12 cellular contexts compared by ENCODE assay signal in genomic region chr19:8342316-8342683, GRCh38. TPM values are rescaled to one million over a fixed set of nuclear protein-coding genes. Genes with fewer than 3 reads are reported as not detected.
DNase-seq lines count a peak whose midpoint lies in the region; ATAC-seq, FAIRE-seq and TF ChIP-seq lines count a peak whose summit lies in the region.
"Had no signal": no experiment of that assay in that cellular context is flagged by ENCODE, and none has a peak within 500 bp of the region (broad histone marks: within the 10 kb centered on the region; RNA-seq: fewer than 3 reads in every experiment).

No MANE protein-coding gene starts in this region.

- H3K36me3 ChIP-seq in H1 (ENCODE audit: control insufficient read depth in 2 of 4, insufficient read depth in 4 of 4, low read length in 3 of 4) = no peaks in the 10 kb centered on the region

- H2AFZ ChIP-seq in H1 (ENCODE audit: low read length) = no peak overlapping the region

- WGBS in right cardiac atrium = 39% methylated on average over 14 of the region's 14 CpGs
- WGBS in H1 (ENCODE audit: extremely low coverage in 1 of 2, insufficient coverage in 1 of 2, insufficient read length in 1 of 2, insufficient replicate concordance in 2 of 2, low coverage in 1 of 2, low lambda C conversion rate in 2 of 2, missing lambda C conversion rate in 1 of 2), 2 experiments = 63% methylated on average over 14 of the region's 14 CpGs; no CpG with 5 or more reads in 1 of the 2 experiments

- intact Hi-C loops in right cardiac atrium (cut with DNase I) (no loop called here), left cardiac atrium (cut with DNase I) (no loop called here)

- TF ChIP-seq EP300 in H1 (IDR thresholded peaks at IDR 0.05; ENCODE audit: borderline replicate concordance in 1 of 2, low read depth in 2 of 2, low read length in 2 of 2) = no peak

- no peak overlapping the region for H2BK120ac ChIP-seq in H1 (replicated peaks; ENCODE audit: low read depth, low read length)

- H3K79me2 ChIP-seq in H1 (ENCODE audit: control insufficient read depth in 1 of 2, insufficient read depth in 2 of 2, low read length in 2 of 2) = no peaks in the 10 kb centered on the region

- H3K56ac ChIP-seq in H1 (replicated peaks; ENCODE audit: insufficient read length, low read depth, low read length) = no peak overlapping the region

- TF ChIP-seq POLR2A in H1 (IDR thresholded peaks at IDR 0.05; ENCODE audit: control extremely low read depth in 1 of 2, low read depth in 2 of 2, low read length in 2 of 2) = no peak

- no peak overlapping the region for H2BK15ac ChIP-seq in H1 (ENCODE audit: low read length)

- H3K4me3 Mint-ChIP-seq in naive thymus-derived CD8-positive, alpha-beta T cell = peak overlapping the region; percentile 43 to 87 (median 68)

- DNase-seq in right cardiac atrium = no peak
- DNase-seq in left cardiac atrium = no peak
- no peak for DNase-seq in H1 (ENCODE audit: low read depth in 1 of 2, low spot score in 2 of 2)
- DNase-seq in naive thymus-derived CD8-positive, alpha-beta T cell = no peak
- DNase-seq in NCI-H2029 treated with DMSO at 0.1 percent for 48 hours (lab: John Stamatoyannopoulos, UW) = no peak
- no peak for DNase-seq in G401 (ENCODE audit: low spot score)
- DNase-seq in DMS79 treated with DMSO at 0.1 percent for 48 hours (lab: John Stamatoyannopoulos, UW) = no peak
- DNase-seq: hippocampal formation, NCI-H345, RPMI8226 had no signal

- in situ Hi-C loops in G401 (cut with HindIII; ENCODE audit: low sequenced_read_pairs) = no loop called here

- TF ChIP-seq RAD21 in H1 (IDR thresholded peaks at IDR 0.05 in 1 of 2, conservative IDR thresholded peaks at IDR 0.05 in 1 of 2; ENCODE audit: low read depth in 2 of 2, low read length in 2 of 2) = no peak

- H2BK20ac ChIP-seq in H1 (ENCODE audit: low read length) = no peak overlapping the region

- H3K4me2 ChIP-seq in H1 (ENCODE audit: insufficient read depth in 1 of 2, low read depth in 2 of 2, low read length in 2 of 2) = peak overlapping the region; percentile 48 to 80; a peak in 2 of 4 replicates

- H3K4ac ChIP-seq in H1 (replicated peaks; ENCODE audit: insufficient read length, low read depth, low read length) = no peak overlapping the region

- no peak overlapping the region for H3K23ac ChIP-seq in H1 (ENCODE audit: insufficient read length)

- H4K20me1 ChIP-seq in H1 (replicated peaks in 1 of 2; ENCODE audit: control insufficient read depth in 1 of 2, insufficient read depth in 2 of 2, low read length in 2 of 2) = peaks cover 0 to 2% of the 10 kb centered on the region in 2 experiments

- no peak overlapping the region for H4K8ac ChIP-seq in H1 (ENCODE audit: extremely low read depth, insufficient read depth, low read length)

- POLR2A ChIA-PET in H1 (lab: Charles Lee; ENCODE audit: partially characterized antibody) = interaction anchor here (0.7 to 27.1 kb wide), 8 partner anchors 9 to 104 kb away, joined by 3 to 583 read pairs (median 5); partner anchors contain the start of genes CD320, NDUFA7, RAB11B and RPS28
- POLR2A ChIA-PET in naive thymus-derived CD8-positive, alpha-beta T cell (lab: Charles Lee) = interaction anchor here (0.6 kb wide), 2 partner anchors 21 to 1544 kb away, joined by 3 to 4 read pairs; partner anchors contain the start of genes NDUFA7 and RPS28

- H4K91ac ChIP-seq in H1 (replicated peaks; ENCODE audit: insufficient read length, low read length) = no peak overlapping the region

- CTCF ChIA-PET in H1 (lab: Charles Lee; ENCODE audit: partially characterized antibody) = interaction anchor here (0.7 to 8.2 kb wide), 7 partner anchors 11 to 163 kb away, joined by 3 to 68 read pairs (median 3); no protein-coding TSS in a partner anchor

- H3K4me1 ChIP-seq in right cardiac atrium (ENCODE audit: control insufficient read depth, insufficient read depth, low read length) = no peaks in the 10 kb centered on the region
- peaks cover 0 to 8% (median 3%) of the 10 kb centered on the region in 4 experiments; a peak in 3 of 7 replicates for H3K4me1 ChIP-seq in H1 (replicated peaks in 1 of 4; ENCODE audit: control insufficient read depth in 3 of 4, insufficient read depth in 4 of 4, low read length in 3 of 4)

- peaks cover 5% of the 10 kb centered on the region; the same call in 1 of the 2 replicates for H3K23me2 ChIP-seq in H1 (ENCODE audit: low read depth, low read length)

- H3K79me1 ChIP-seq in H1 (ENCODE audit: low read depth, low read length) = no peaks in the 10 kb centered on the region

- H3K4me1 Mint-ChIP-seq in naive thymus-derived CD8-positive, alpha-beta T cell = peaks cover 5 to 21% (median 15%) of the 10 kb centered on the region in 4 donors

- H2AK5ac ChIP-seq in H1 (ENCODE audit: low read depth, low read length) = no peak overlapping the region

- H3K4me3 ChIP-seq in right cardiac atrium (ENCODE audit: low read length) (peak overlapping the region; percentile 73), H1 (ENCODE audit: extremely low read depth in 1 of 4, insufficient read depth in 2 of 4, low read depth in 3 of 4, low read length in 4 of 4) (peak overlapping the region in 1 of 4 experiments; percentile 71; a peak in 3 of 8 replicates)

- H3K9ac ChIP-seq in H1 (replicated peaks in 1 of 4; ENCODE audit: extremely low read depth in 1 of 4, low read depth in 3 of 4, low read length in 3 of 4) = no peak overlapping the region

- no peak for TF ChIP-seq CTCF in H1 (IDR thresholded peaks at IDR 0.05; ENCODE audit: control extremely low read depth in 1 of 3, insufficient read depth in 1 of 3, low read depth in 1 of 3, low read length in 3 of 3)

- no peaks in the 10 kb centered on the region for H3K9me3 Mint-ChIP-seq in naive thymus-derived CD8-positive, alpha-beta T cell

- H4K5ac ChIP-seq in H1 (ENCODE audit: insufficient read length, low read depth, low read length) = no peak overlapping the region

- no peak overlapping the region for H2BK12ac ChIP-seq in H1 (ENCODE audit: low read depth, low read length)

- H3K27me3 Mint-ChIP-seq in naive thymus-derived CD8-positive, alpha-beta T cell = peaks cover 4 to 13% (median 8%) of the 10 kb centered on the region in 5 donors

- peak overlapping the region; percentile 76 for H3K27ac ChIP-seq in right cardiac atrium (ENCODE audit: low read length)
- H3K27ac ChIP-seq in H1 (ENCODE audit: low read depth, low read length) = no peak overlapping the region
- H3K27ac ChIP-seq: VCaP had no signal

- H3K27ac Mint-ChIP-seq in naive thymus-derived CD8-positive, alpha-beta T cell = peak overlapping the region in 3 of 10 donors; percentile 32 to 60 (median 33)

- H3K9me3 ChIP-seq in right cardiac atrium (ENCODE audit: control insufficient read depth, low read length) (no peaks in the 10 kb centered on the region), H1 (ENCODE audit: insufficient read depth in 2 of 2, low read depth in 1 of 2, low read length in 1 of 2) (no peaks in the 10 kb centered on the region)

- no peak overlapping the region for H2BK5ac ChIP-seq in H1 (ENCODE audit: low read depth, low read length)

- no peaks in the 10 kb centered on the region for H3K36me3 Mint-ChIP-seq in naive thymus-derived CD8-positive, alpha-beta T cell

- H3K18ac ChIP-seq in H1 (ENCODE audit: extremely low read depth, low read length) = no peak overlapping the region

- ATAC-seq in right cardiac atrium = peak in 1 of 2 donors; percentile 1
- ATAC-seq in left cardiac atrium = no peak
- ATAC-seq in naive thymus-derived CD8-positive, alpha-beta T cell = no peak
- no peak for ATAC-seq in GM21381 (IDR thresholded peaks at IDR 0.05; ENCODE audit: unreplicated experiment)

- H3K27me3 ChIP-seq in right cardiac atrium (ENCODE audit: control insufficient read depth, insufficient read depth) (no peaks in the 10 kb centered on the region), H1 (replicated peaks in 1 of 4; ENCODE audit: control insufficient read depth in 3 of 4, extremely low read depth in 1 of 4, insufficient read depth in 3 of 4, low read length in 3 of 4) (peaks cover 0 to 9% (median 7%) of the 10 kb centered on the region in 4 experiments; a peak in 3 of 7 replicates)

- no peak overlapping the region for H3K14ac ChIP-seq in H1 (ENCODE audit: insufficient read length)

- no peak for FAIRE-seq in H1 (lab: Jason Lieb, UNC)

RNA-seq across cellular contexts. Expression of gene KANK3, which starts 0.8 kb away (rescaled TPM):
- 10 to 100 TPM; 10.1 to 14.0 (median 13.2) TPM for total RNA-seq in right cardiac atrium
- polyA plus RNA-seq in right cardiac atrium = 12.5 TPM
- total RNA-seq in left cardiac atrium = 10 to 100 TPM; 19.3 to 19.6 TPM
- total RNA-seq in H1 (2021; fragmentation: NEBNext Ultra II Directional; extraction: Animal tissue kit (Norgen Biotek cat#: 25700)) = 2.3 and 2.5 TPM in 2 replicates
- 4.2 and 5.7 TPM in 2 replicates for polyA plus RNA-seq in H1 (2011; rRNA removed)
- 5.0 TPM for polyA plus RNA-seq in H1 (2011; cell fraction: cytosol; rRNA removed)
- polyA plus RNA-seq in H1 (2011; cell fraction: nucleus; rRNA removed) = 12.0 TPM
- 0.87 to 3.6 TPM (median 2.5 TPM) in 4 replicates for polyA plus RNA-seq in H1 (2012, experiment 1 of 2)
- 2.3 TPM for polyA plus RNA-seq in H1 (2012, experiment 2 of 2)
- polyA plus RNA-seq in H1 (2013, experiment 1 of 2) = 2.8 TPM
- 2.4 TPM for polyA plus RNA-seq in H1 (2013, experiment 2 of 2)
- 1.3 and 1.8 TPM in 2 replicates for polyA minus RNA-seq in H1 (2011; rRNA and poly(A)+ RNA removed)
- polyA minus RNA-seq in H1 (2011; cell fraction: cytosol; rRNA and poly(A)+ RNA removed) = 1.8 TPM
- polyA minus RNA-seq in H1 (2011; cell fraction: nucleus; rRNA and poly(A)+ RNA removed) = 5.1 TPM
- total RNA-seq in naive thymus-derived CD8-positive, alpha-beta T cell = 1 to 10 TPM; 1.4 to 3.3 TPM
- 1 to 10 TPM in 2 of 3 donors, under 1 TPM in 1; 0.82 to 2.3 (median 1.5) TPM for polyA plus RNA-seq in naive thymus-derived CD8-positive, alpha-beta T cell
- 0.81 and 1.2 TPM in 2 replicates for total RNA-seq in G401 (2014; rRNA removed; shearing (Covaris generic))

RNA-seq across cellular contexts. Expression of gene RPS28, which starts 21.0 kb away (rescaled TPM):
- 1,000 to 10,000 TPM in 2 of 4 donors, 100 to 1,000 TPM in 2; 887 to 1,230 (median 1,019) TPM for total RNA-seq in right cardiac atrium
- 621 TPM for polyA plus RNA-seq in right cardiac atrium
- total RNA-seq in left cardiac atrium = 1,000 to 10,000 TPM; 1,064 to 1,153 TPM
- total RNA-seq in H1 (2021; fragmentation: NEBNext Ultra II Directional; extraction: Animal tissue kit (Norgen Biotek cat#: 25700)) = 1,699 and 1,856 TPM in 2 replicates
- 1,241 and 1,463 TPM in 2 replicates for polyA plus RNA-seq in H1 (2011; rRNA removed)
- polyA plus RNA-seq in H1 (2011; cell fraction: cytosol; rRNA removed) = 911 TPM
- polyA plus RNA-seq in H1 (2011; cell fraction: nucleus; rRNA removed) = 1,496 TPM
- 1,932 to 3,464 TPM (median 2,952 TPM) in 4 replicates for polyA plus RNA-seq in H1 (2012, experiment 1 of 2)
- 2,064 TPM for polyA plus RNA-seq in H1 (2012, experiment 2 of 2)
- polyA plus RNA-seq in H1 (2013, experiment 1 of 2) = 2,031 TPM
- polyA plus RNA-seq in H1 (2013, experiment 2 of 2) = 2,005 TPM
- 138 and 228 TPM in 2 replicates for polyA minus RNA-seq in H1 (2011; rRNA and poly(A)+ RNA removed)
- 374 TPM for polyA minus RNA-seq in H1 (2011; cell fraction: cytosol; rRNA and poly(A)+ RNA removed)
- 152 TPM for polyA minus RNA-seq in H1 (2011; cell fraction: nucleus; rRNA and poly(A)+ RNA removed)
- 1,000 to 10,000 TPM; 3,024 to 3,108 TPM for total RNA-seq in naive thymus-derived CD8-positive, alpha-beta T cell
- 1,000 to 10,000 TPM; 3,764 to 4,165 (median 4,042) TPM for polyA plus RNA-seq in naive thymus-derived CD8-positive, alpha-beta T cell
- 791 and 831 TPM in 2 replicates for total RNA-seq in G401 (2014; rRNA removed; shearing (Covaris generic))

RNA-seq across cellular contexts. Expression of gene NDUFA7, which starts 21.1 kb away (rescaled TPM):
- 10 to 100 TPM; 64.4 to 90.4 (median 74.0) TPM for total RNA-seq in right cardiac atrium
- 268 TPM for polyA plus RNA-seq in right cardiac atrium
- total RNA-seq in left cardiac atrium = 10 to 100 TPM; 65.3 to 83.8 TPM
- 51.6 and 54.4 TPM in 2 replicates for total RNA-seq in H1 (2021; fragmentation: NEBNext Ultra II Directional; extraction: Animal tissue kit (Norgen Biotek cat#: 25700))
- polyA plus RNA-seq in H1 (2011; rRNA removed) = 285 and 286 TPM in 2 replicates
- polyA plus RNA-seq in H1 (2011; cell fraction: cytosol; rRNA removed) = 150 TPM
- polyA plus RNA-seq in H1 (2011; cell fraction: nucleus; rRNA removed) = 125 TPM
- polyA plus RNA-seq in H1 (2012, experiment 1 of 2) = 45.6 to 157 TPM (median 126 TPM) in 4 replicates
- 286 TPM for polyA plus RNA-seq in H1 (2012, experiment 2 of 2)
- 226 TPM for polyA plus RNA-seq in H1 (2013, experiment 1 of 2)
- polyA plus RNA-seq in H1 (2013, experiment 2 of 2) = 203 TPM
- 35.2 and 49.9 TPM in 2 replicates for polyA minus RNA-seq in H1 (2011; rRNA and poly(A)+ RNA removed)
- 66.9 TPM for polyA minus RNA-seq in H1 (2011; cell fraction: cytosol; rRNA and poly(A)+ RNA removed)
- polyA minus RNA-seq in H1 (2011; cell fraction: nucleus; rRNA and poly(A)+ RNA removed) = 41.1 TPM
- 10 to 100 TPM; 28.5 to 35.3 TPM for total RNA-seq in naive thymus-derived CD8-positive, alpha-beta T cell
- polyA plus RNA-seq in naive thymus-derived CD8-positive, alpha-beta T cell = 100 to 1,000 TPM; 117 to 136 (median 135) TPM
- total RNA-seq in G401 (2014; rRNA removed; shearing (Covaris generic)) = 39.8 and 59.0 TPM in 2 replicates

RNA-seq across cellular contexts. Expression of gene ANGPTL4, which starts 21.7 kb away (rescaled TPM):
- total RNA-seq in right cardiac atrium (10 to 100 TPM in 1 of 4 donors, 1 to 10 TPM in 3; 5.9 to 89.3 (median 7.8) TPM), left cardiac atrium (10 to 100 TPM; 16.3 to 81.6 TPM)
- polyA plus RNA-seq in right cardiac atrium (24.1 TPM), H1 (2011; rRNA removed) (5.1 and 6.5 TPM in 2 replicates)
- total RNA-seq in H1 (2021; fragmentation: NEBNext Ultra II Directional; extraction: Animal tissue kit (Norgen Biotek cat#: 25700)) = 1.8 and 2.3 TPM in 2 replicates
- 3.7 TPM for polyA plus RNA-seq in H1 (2011; cell fraction: cytosol; rRNA removed)
- polyA plus RNA-seq in H1 (2011; cell fraction: nucleus; rRNA removed) = 6.2 TPM
- 2.0 to 4.6 TPM (median 3.8 TPM) in 4 replicates for polyA plus RNA-seq in H1 (2012, experiment 1 of 2)
- polyA plus RNA-seq in H1 (2012, experiment 2 of 2) = 3.5 TPM
- 2.8 TPM for polyA plus RNA-seq in H1 (2013, experiment 1 of 2)
- polyA plus RNA-seq in H1 (2013, experiment 2 of 2) = 2.3 TPM
- 0.69 and 1.4 TPM in 2 replicates for polyA minus RNA-seq in H1 (2011; rRNA and poly(A)+ RNA removed)
- 1.5 TPM for polyA minus RNA-seq in H1 (2011; cell fraction: cytosol; rRNA and poly(A)+ RNA removed)
- 6.7 TPM for polyA minus RNA-seq in H1 (2011; cell fraction: nucleus; rRNA and poly(A)+ RNA removed)
- not detected for total RNA-seq in naive thymus-derived CD8-positive, alpha-beta T cell
- under 1 TPM in 1 of 3 donors, not detected in 2; 0.23 TPM for polyA plus RNA-seq in naive thymus-derived CD8-positive, alpha-beta T cell
- total RNA-seq in G401 (2014; rRNA removed; shearing (Covaris generic)) = 2.2 and 8.4 TPM in 2 replicates

RNA-seq across cellular contexts. Expression of gene CD320, which starts 34.1 kb away (rescaled TPM):
- 10 to 100 TPM; 28.9 to 37.4 (median 32.6) TPM for total RNA-seq in right cardiac atrium
- polyA plus RNA-seq in right cardiac atrium = 44.0 TPM
- 10 to 100 TPM; 33.6 to 40.8 TPM for total RNA-seq in left cardiac atrium
- total RNA-seq in H1 (2021; fragmentation: NEBNext Ultra II Directional; extraction: Animal tissue kit (Norgen Biotek cat#: 25700)) = 80.4 and 82.6 TPM in 2 replicates
- polyA plus RNA-seq in H1 (2011; rRNA removed) = 157 and 228 TPM in 2 replicates
- polyA plus RNA-seq in H1 (2011; cell fraction: cytosol; rRNA removed) = 149 TPM
- polyA plus RNA-seq in H1 (2011; cell fraction: nucleus; rRNA removed) = 105 TPM
- polyA plus RNA-seq in H1 (2012, experiment 1 of 2) = 36.7 to 80.9 TPM (median 78.1 TPM) in 4 replicates
- polyA plus RNA-seq in H1 (2012, experiment 2 of 2) = 73.8 TPM
- polyA plus RNA-seq in H1 (2013, experiment 1 of 2) = 99.0 TPM
- polyA plus RNA-seq in H1 (2013, experiment 2 of 2) = 110 TPM
- polyA minus RNA-seq in H1 (2011; rRNA and poly(A)+ RNA removed) = 15.3 and 18.8 TPM in 2 replicates
- polyA minus RNA-seq in H1 (2011; cell fraction: cytosol; rRNA and poly(A)+ RNA removed) = 36.3 TPM
- 20.9 TPM for polyA minus RNA-seq in H1 (2011; cell fraction: nucleus; rRNA and poly(A)+ RNA removed)
- total RNA-seq in naive thymus-derived CD8-positive, alpha-beta T cell = 10 to 100 TPM; 33.9 to 34.4 TPM
- 10 to 100 TPM; 51.9 to 58.0 (median 56.8) TPM for polyA plus RNA-seq in naive thymus-derived CD8-positive, alpha-beta T cell
- 141 and 173 TPM in 2 replicates for total RNA-seq in G401 (2014; rRNA removed; shearing (Covaris generic))
